ENCODE assay signal across 19 cellular contexts in the genomic region with DNA sequence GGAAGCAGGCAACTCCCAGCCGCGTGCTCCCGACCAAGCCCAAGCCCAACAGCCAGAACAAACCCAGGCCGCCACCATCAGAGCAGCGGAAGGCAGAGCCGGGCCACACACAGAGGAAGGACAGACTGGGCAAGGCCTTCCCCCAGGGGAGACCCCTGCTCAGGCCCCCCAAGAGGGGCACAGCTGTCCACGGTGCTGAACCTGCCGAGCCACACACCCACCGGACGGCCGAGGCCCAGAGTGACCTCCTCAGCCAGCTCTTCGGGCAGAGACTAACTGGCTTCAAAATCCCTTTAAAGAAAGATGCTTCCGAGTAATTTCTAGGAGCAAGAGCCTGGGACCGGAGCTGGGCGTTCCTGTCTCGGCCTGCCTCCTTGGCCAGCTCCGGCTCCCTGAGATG. TPM values are rescaled to one million over a fixed set of nuclear protein-coding genes. Genes with fewer than 3 reads are reported as not detected.
A peak's percentile ranks its signal among the peaks of the same experiment; 100 is the strongest.
DNase-seq lines count a peak whose midpoint lies in the region; ATAC-seq, FAIRE-seq and TF ChIP-seq lines count a peak whose summit lies in the region.
"Had no signal": no experiment of that assay in that cellular context is flagged by ENCODE, and none has a peak within 500 bp of the region (broad histone marks: within the 10 kb centered on the region; RNA-seq: fewer than 3 reads in every experiment).

No MANE protein-coding gene starts in this region.

- H3K4me1 ChIP-seq in A549 (peaks cover 13% of the 10 kb centered on the region; the same call in 2 of the 3 replicates), GM23338 (ENCODE audit: insufficient read depth) (no peaks in the 10 kb centered on the region; the same call in 1 of the 2 replicates), astrocyte (ENCODE audit: insufficient read depth, low read length) (peaks cover 3% of the 10 kb centered on the region)

- H3K4me2 ChIP-seq in A549 (no peak overlapping the region), GM23338 (no peak overlapping the region), astrocyte (ENCODE audit: low read length) (no peak overlapping the region)
- H3K4me2 ChIP-seq: BLaER1 had no signal

- H3K4me3 Mint-ChIP-seq in GM23338 (no peak overlapping the region), astrocyte (ENCODE audit: unreplicated experiment) (no peak overlapping the region)
- H3K4me3 Mint-ChIP-seq: B cell; CD4-positive, CD25-positive, alpha-beta regulatory T cell; CD8-positive, alpha-beta T cell had no signal

- H2AFZ ChIP-seq in GM23338, result no peak overlapping the region
- no peak overlapping the region for H2AFZ ChIP-seq in astrocyte (ENCODE audit: low read depth, low read length)

- no peak for TF ChIP-seq POLR2A in A549 (IDR thresholded peaks at IDR 0.05; ENCODE audit: low read length)

- H3K36me3 ChIP-seq in GM23338 (ENCODE audit: insufficient read depth) (no peaks in the 10 kb centered on the region), astrocyte (ENCODE audit: insufficient read depth, low read length) (no peaks in the 10 kb centered on the region)

- TF ChIP-seq RAD21 in A549 (conservative IDR thresholded peaks at IDR 0.05 in 1 of 2, IDR thresholded peaks at IDR 0.05 in 1 of 2), result no peak

- TF ChIP-seq CTCF in A549 (IDR thresholded peaks at IDR 0.05) (no peak), GM23338 (conservative IDR thresholded peaks at IDR 0.05; ENCODE audit: low read depth in 2 of 2) (no peak), astrocyte (IDR thresholded peaks at IDR 0.05; ENCODE audit: insufficient read depth, low read depth, low read length) (no peak)

- H3K4me1 Mint-ChIP-seq in GM23338 (no peaks in the 10 kb centered on the region), astrocyte (ENCODE audit: low read depth, unreplicated experiment) (peaks cover 2% of the 10 kb centered on the region)

- H3F3A ChIP-seq in GM23338 (replicated peaks; ENCODE audit: low read depth), result no peaks in the 10 kb centered on the region

- no peak for TF ChIP-seq EP300 in A549 (IDR thresholded peaks at IDR 0.05)

- 91% methylated on average over 9 of the region's 17 CpGs for whole genome bisulfite sequencing in A549 (ENCODE audit: missing lambda C conversion rate)

- CTCF ChIA-PET in A549 (lab: Yijun Ruan, JAX), result interaction anchor here (0.5 to 4.0 kb wide), 10 partner anchors 11 to 460 kb away, joined by 3 to 27 read pairs (median 6); no protein-coding TSS in a partner anchor

- peaks cover 8% of the 10 kb centered on the region for H3K27me3 Mint-ChIP-seq in GM23338 (ENCODE audit: insufficient read depth, low read depth, poor library complexity)
- peaks cover 4% of the 10 kb centered on the region for H3K27me3 Mint-ChIP-seq in astrocyte (ENCODE audit: low read depth, unreplicated experiment)
- H3K27me3 Mint-ChIP-seq: B cell; CD4-positive, CD25-positive, alpha-beta regulatory T cell had no signal

- H3K79me2 ChIP-seq in GM23338 (replicated peaks; ENCODE audit: insufficient read depth) (no peaks in the 10 kb centered on the region), astrocyte (ENCODE audit: insufficient read depth, low read length) (no peaks in the 10 kb centered on the region)

- no peaks in the 10 kb centered on the region for H3K9me2 ChIP-seq in GM23338 (ENCODE audit: insufficient read depth)

- ATAC-seq in A549, result no peak
- no peak for ATAC-seq in GM23338
- ATAC-seq in HG03439 (IDR thresholded peaks at IDR 0.05; ENCODE audit: unreplicated experiment), result no peak
- ATAC-seq: CD8-positive, alpha-beta T cell had no signal

- no peaks in the 10 kb centered on the region for H4K20me1 ChIP-seq in GM23338 (replicated peaks; ENCODE audit: insufficient read depth)
- H4K20me1 ChIP-seq in astrocyte (ENCODE audit: insufficient read depth, low read length), result peaks cover 26% of the 10 kb centered on the region

- no peaks in the 10 kb centered on the region for H3K36me3 Mint-ChIP-seq in GM23338 (ENCODE audit: low read depth)
- H3K36me3 Mint-ChIP-seq in astrocyte (ENCODE audit: low read depth, unreplicated experiment), result peaks cover 2% of the 10 kb centered on the region
- H3K36me3 Mint-ChIP-seq: CD4-positive, CD25-positive, alpha-beta regulatory T cell; CD8-positive, alpha-beta T cell had no signal

- no peak for FAIRE-seq in A549 (lab: Jason Lieb, UNC)
- no peak for FAIRE-seq in astrocyte (lab: Jason Lieb, UNC)
- FAIRE-seq: G401.6, GM12892, H1 had no signal

- H3K9me3 ChIP-seq in A549 (no peaks in the 10 kb centered on the region), astrocyte (ENCODE audit: insufficient read depth, low read depth, low read length) (no peaks in the 10 kb centered on the region)
- H3K9me3 ChIP-seq: BLaER1, Caco-2 had no signal

- DNase-seq in A549 (ENCODE audit: low read depth in 1 of 2, low spot score in 1 of 2), result no peak
- DNase-seq in GM23338 (ENCODE audit: low spot score), result no peak
- DNase-seq in astrocyte (ENCODE audit: low read depth), result no peak
- no peak for DNase-seq in OCI-M1 (lab: John Stamatoyannopoulos, UW)
- DNase-seq in activated CD8-positive, alpha-beta memory T cell treated with anti-CD3 and anti-CD28 coated beads, Interleukin-2, amount 50 U/mL, for 4 hours, result no peak
- DNase-seq: Caco-2; CD4-positive, CD25-positive, alpha-beta regulatory T cell; CD8-positive, alpha-beta T cell; DMS153; DND-41; H7; HCEC 1CT had no signal

- POLR2A ChIA-PET in A549 (lab: Yijun Ruan, JAX), result no interaction called here

- no peak overlapping the region for H3K9ac ChIP-seq in astrocyte (ENCODE audit: low read length)
- H3K9ac ChIP-seq: BLaER1 had no signal

- H3K4me3 ChIP-seq in A549, result no peak overlapping the region
- no peak overlapping the region for H3K4me3 ChIP-seq in GM23338
- H3K4me3 ChIP-seq in astrocyte (ENCODE audit: insufficient read depth, low read depth, low read length), result no peak overlapping the region
- H3K4me3 ChIP-seq: BLaER1 had no signal

- H3K27ac ChIP-seq in A549 (no peak overlapping the region), GM23338 (ENCODE audit: low read depth) (no peak overlapping the region), astrocyte (ENCODE audit: low read depth, low read length) (no peak overlapping the region)
- H3K27ac ChIP-seq: BLaER1, C4-2B had no signal

- H3K27ac Mint-ChIP-seq in GM23338 (no peak overlapping the region), astrocyte (ENCODE audit: unreplicated experiment) (peak overlapping the region; percentile 75)
- H3K27ac Mint-ChIP-seq: B cell; CD4-positive, CD25-positive, alpha-beta regulatory T cell; CD8-positive, alpha-beta T cell had no signal

- H3K27me3 ChIP-seq in GM23338 (ENCODE audit: insufficient read depth), result no peaks in the 10 kb centered on the region
- no peaks in the 10 kb centered on the region for H3K27me3 ChIP-seq in astrocyte (ENCODE audit: insufficient read depth, low read length)
- H3K27me3 ChIP-seq: BLaER1 had no signal

- H3K9me3 Mint-ChIP-seq in GM23338 (no peaks in the 10 kb centered on the region), astrocyte (ENCODE audit: unreplicated experiment) (no peaks in the 10 kb centered on the region)
- H3K9me3 Mint-ChIP-seq: CD8-positive, alpha-beta T cell had no signal

TF ChIP-seq in GM23338, 12 proteins besides CTCF, POLR2A, EP300 and RAD21:
- TF ChIP-seq CREB1 (CRISPR knock-in tag; IDR thresholded peaks at IDR 0.05; ENCODE audit: low read depth), result no peak
- TF ChIP-seq, protein P1, sequence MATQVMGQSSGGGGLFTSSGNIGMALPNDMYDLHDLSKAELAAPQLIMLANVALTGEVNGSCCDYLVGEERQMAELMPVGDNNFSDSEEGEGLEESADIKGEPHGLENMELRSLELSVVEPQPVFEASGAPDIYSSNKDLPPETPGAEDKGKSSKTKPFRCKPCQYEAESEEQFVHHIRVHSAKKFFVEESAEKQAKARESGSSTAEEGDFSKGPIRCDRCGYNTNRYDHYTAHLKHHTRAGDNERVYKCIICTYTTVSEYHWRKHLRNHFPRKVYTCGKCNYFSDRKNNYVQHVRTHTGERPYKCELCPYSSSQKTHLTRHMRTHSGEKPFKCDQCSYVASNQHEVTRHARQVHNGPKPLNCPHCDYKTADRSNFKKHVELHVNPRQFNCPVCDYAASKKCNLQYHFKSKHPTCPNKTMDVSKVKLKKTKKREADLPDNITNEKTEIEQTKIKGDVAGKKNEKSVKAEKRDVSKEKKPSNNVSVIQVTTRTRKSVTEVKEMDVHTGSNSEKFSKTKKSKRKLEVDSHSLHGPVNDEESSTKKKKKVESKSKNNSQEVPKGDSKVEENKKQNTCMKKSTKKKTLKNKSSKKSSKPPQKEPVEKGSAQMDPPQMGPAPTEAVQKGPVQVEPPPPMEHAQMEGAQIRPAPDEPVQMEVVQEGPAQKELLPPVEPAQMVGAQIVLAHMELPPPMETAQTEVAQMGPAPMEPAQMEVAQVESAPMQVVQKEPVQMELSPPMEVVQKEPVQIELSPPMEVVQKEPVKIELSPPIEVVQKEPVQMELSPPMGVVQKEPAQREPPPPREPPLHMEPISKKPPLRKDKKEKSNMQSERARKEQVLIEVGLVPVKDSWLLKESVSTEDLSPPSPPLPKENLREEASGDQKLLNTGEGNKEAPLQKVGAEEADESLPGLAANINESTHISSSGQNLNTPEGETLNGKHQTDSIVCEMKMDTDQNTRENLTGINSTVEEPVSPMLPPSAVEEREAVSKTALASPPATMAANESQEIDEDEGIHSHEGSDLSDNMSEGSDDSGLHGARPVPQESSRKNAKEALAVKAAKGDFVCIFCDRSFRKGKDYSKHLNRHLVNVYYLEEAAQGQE (IDR thresholded peaks at IDR 0.05; ENCODE audit: unreplicated experiment), result peak; percentile 45

RNA-seq across cellular contexts. Expression of a gene that starts 14.1 kb away (rescaled TPM):
- polyA plus RNA-seq in A549 (2011; rRNA removed), result 0.28 and 0.36 TPM in 2 replicates
- polyA plus RNA-seq in A549 (2012; cell fraction: cytosol; rRNA removed), result 2.0 and 2.9 TPM in 2 replicates
- polyA plus RNA-seq in A549 (2012; cell fraction: nucleus; rRNA removed), result 3.9 and 6.5 TPM in 2 replicates
- 2.1 to 2.8 TPM (median 2.5 TPM) in 3 replicates for polyA plus RNA-seq in A549 (2017; fragmentation: RNase III; extraction: RNeasy Plus Mini Kit Qiagen cat#74134 plus additional on column Dnase treatment)
- polyA minus RNA-seq in A549 (2011; rRNA and poly(A)+ RNA removed), result 0.68 and 0.79 TPM in 2 replicates
- 2.2 and 2.4 TPM in 2 replicates for total RNA-seq in GM23338 (2014; rRNA removed; shearing (Covaris generic))
- 0.53 and 0.61 TPM in 2 replicates for polyA plus RNA-seq in GM23338 (2016; fragmentation: Nextera tagmentation; extraction: Ambion mirVana)
- total RNA-seq in astrocyte, result 8.0 and 8.6 TPM in 2 replicates

RNA-seq across cellular contexts. Expression of a gene that starts 56.3 kb away (rescaled TPM):
- polyA plus RNA-seq in A549 (2011; rRNA removed), result 0.47 and 0.78 TPM in 2 replicates
- 1.4 and 2.2 TPM in 2 replicates for polyA plus RNA-seq in A549 (2012; cell fraction: cytosol; rRNA removed)
- 11.5 and 14.7 TPM in 2 replicates for polyA plus RNA-seq in A549 (2012; cell fraction: nucleus; rRNA removed)
- 4.1 to 4.5 TPM (median 4.4 TPM) in 3 replicates for polyA plus RNA-seq in A549 (2017; fragmentation: RNase III; extraction: RNeasy Plus Mini Kit Qiagen cat#74134 plus additional on column Dnase treatment)
- polyA minus RNA-seq in A549 (2011; rRNA and poly(A)+ RNA removed), result 0.83 and 0.97 TPM in 2 replicates
- total RNA-seq in GM23338 (2014; rRNA removed; shearing (Covaris generic)), result 1.4 and 1.9 TPM in 2 replicates
- 0.23 and 0.26 TPM in 2 replicates for polyA plus RNA-seq in GM23338 (2016; fragmentation: Nextera tagmentation; extraction: Ambion mirVana)
- total RNA-seq in astrocyte, result 17.7 and 29.4 TPM in 2 replicates
